In the genomic region with DNA sequence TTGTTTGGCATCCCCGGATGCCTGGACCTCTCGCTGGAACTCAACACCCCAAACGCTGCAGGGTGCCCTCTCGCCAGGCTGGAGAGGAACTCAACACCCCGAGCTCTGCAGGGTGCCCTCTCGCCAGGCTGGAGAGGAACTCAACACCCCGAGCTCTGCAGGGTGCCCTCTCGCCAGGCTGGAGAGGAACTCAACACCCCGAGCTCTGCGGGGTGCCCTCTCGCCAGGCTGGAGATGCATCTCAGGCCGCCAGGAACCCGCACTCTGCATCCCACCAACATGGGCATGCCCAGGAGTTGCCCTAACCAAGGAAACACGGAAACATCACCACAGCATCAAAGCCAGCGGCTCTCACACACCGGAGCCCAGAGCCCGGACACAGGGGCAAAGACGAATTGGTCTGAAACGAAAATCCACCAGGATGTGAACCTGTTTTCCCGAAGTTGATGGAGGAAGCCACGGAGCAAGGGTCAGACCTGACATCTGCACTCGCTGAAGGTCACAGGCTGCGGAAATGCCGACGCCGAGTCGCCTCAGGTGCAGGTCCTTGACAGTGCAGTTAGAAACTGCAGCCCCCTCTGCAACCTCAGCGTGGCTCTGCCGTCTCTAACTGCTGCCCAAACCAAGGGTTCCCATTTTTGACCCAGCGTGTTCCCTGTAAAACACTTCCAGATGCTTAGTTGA, we compare ENCODE assay signal across 16 cellular contexts. TPM values are rescaled to one million over a fixed set of nuclear protein-coding genes. Genes with fewer than 3 reads are reported as not detected.
"Had no signal": no experiment of that assay in that cellular context is flagged by ENCODE, and none has a peak within 500 bp of the region (broad histone marks: within the 10 kb centered on the region; RNA-seq: fewer than 3 reads in every experiment).

No MANE protein-coding gene starts in this region.

- H3K4me3 ChIP-seq: coronary artery, left lung, thoracic aorta had no signal

- H3K9me3 ChIP-seq: left lung, thoracic aorta had no signal

- H3K4me1 ChIP-seq: left lung had no signal

- H3K4me3 Mint-ChIP-seq: activated B cell treated with CpG ODN at 0.5 μM for 24 hours; activated CD4-positive, alpha-beta T cell treated with anti-CD3 and anti-CD28 coated beads, Interleukin-2, amount 10 ng/mL, durations not matched to agents 7 days and 5 days; activated naive CD4-positive, alpha-beta T cell treated with anti-CD3 and anti-CD28 coated beads, Interleukin-2, amount 10 ng/mL, durations not matched to agents 7 days and 5 days; memory B cell; nephron; stimulated activated naive CD8-positive, alpha-beta T cell treated with anti-CD3 and anti-CD28 coated beads, Interleukin-15, amount 100 ng/mL, for 72 hours had no signal

- DNase-seq: activated B cell treated with CpG ODN at 0.5 μM for 24 hours; activated CD4-positive, alpha-beta T cell treated with anti-CD3 and anti-CD28 coated beads, Interleukin-2, amount 10 ng/mL, durations not matched to agents 7 days and 5 days; activated naive CD4-positive, alpha-beta T cell treated with anti-CD3 and anti-CD28 coated beads, Interleukin-2, amount 10 ng/mL, durations not matched to agents 7 days and 5 days; central memory CD4-positive, alpha-beta T cell; effector CD8-positive, alpha-beta T cell; foreskin melanocyte; head of caudate nucleus; stimulated activated CD4-positive, alpha-beta T cell treated with anti-CD3 and anti-CD28 coated beads, Interleukin-4, amount 100 ng/mL, for 1 hour; stimulated activated CD8-positive, alpha-beta memory T cell treated with anti-CD3 and anti-CD28 coated beads, Interleukin-4, amount 100 ng/mL, for 48 hours; stimulated activated naive CD8-positive, alpha-beta T cell treated with anti-CD3 and anti-CD28 coated beads, Interleukin-15, amount 100 ng/mL, for 72 hours had no signal

- H3K27ac Mint-ChIP-seq: activated CD4-positive, alpha-beta T cell treated with anti-CD3 and anti-CD28 coated beads, Interleukin-2, amount 10 ng/mL, durations not matched to agents 7 days and 5 days; activated naive CD4-positive, alpha-beta T cell treated with anti-CD3 and anti-CD28 coated beads, Interleukin-2, amount 10 ng/mL, durations not matched to agents 7 days and 5 days; activated T-helper 2 cell treated with anti-CD3 and anti-CD28 coated beads, Interferon-gamma antibody, Interleukin-2, Interleukin-4, amounts not matched to agents 10 μg/mL and 5 μg/mL and 100 μg/mL, durations not matched to agents 14 hours and 24 hours and 36 hours; memory B cell; nephron; stimulated activated naive CD8-positive, alpha-beta T cell treated with anti-CD3 and anti-CD28 coated beads, Interleukin-15, amount 100 ng/mL, for 72 hours had no signal

- H3K36me3 ChIP-seq: left lung, thoracic aorta had no signal

- H3K36me3 Mint-ChIP-seq: activated naive CD4-positive, alpha-beta T cell treated with anti-CD3 and anti-CD28 coated beads, Interleukin-2, amount 10 ng/mL, durations not matched to agents 7 days and 5 days; memory B cell had no signal

- H3K27me3 Mint-ChIP-seq: activated CD4-positive, alpha-beta T cell treated with anti-CD3 and anti-CD28 coated beads, Interleukin-2, amount 10 ng/mL, durations not matched to agents 7 days and 5 days; stimulated activated naive CD8-positive, alpha-beta T cell treated with anti-CD3 and anti-CD28 coated beads, Interleukin-15, amount 100 ng/mL, for 72 hours had no signal

- ATAC-seq: left lung; stimulated activated naive CD8-positive, alpha-beta T cell treated with anti-CD3 and anti-CD28 coated beads, Interleukin-15, amount 100 ng/mL, for 72 hours had no signal

- H3K9me3 Mint-ChIP-seq: activated B cell treated with CpG ODN at 0.5 μM for 24 hours; activated CD4-positive, alpha-beta T cell treated with anti-CD3 and anti-CD28 coated beads, Interleukin-2, amount 10 ng/mL, durations not matched to agents 7 days and 5 days; activated naive CD4-positive, alpha-beta T cell treated with anti-CD3 and anti-CD28 coated beads, Interleukin-2, amount 10 ng/mL, durations not matched to agents 7 days and 5 days; activated T-helper 2 cell treated with anti-CD3 and anti-CD28 coated beads, Interferon-gamma antibody, Interleukin-2, Interleukin-4, amounts not matched to agents 10 μg/mL and 5 μg/mL and 100 μg/mL, durations not matched to agents 14 hours and 24 hours and 36 hours; memory B cell; stimulated activated naive CD8-positive, alpha-beta T cell treated with anti-CD3 and anti-CD28 coated beads, Interleukin-15, amount 100 ng/mL, for 72 hours had no signal

- H3K4me1 Mint-ChIP-seq: activated B cell treated with CpG ODN at 0.5 μM for 24 hours; activated CD4-positive, alpha-beta T cell treated with anti-CD3 and anti-CD28 coated beads, Interleukin-2, amount 10 ng/mL, durations not matched to agents 7 days and 5 days; activated naive CD4-positive, alpha-beta T cell treated with anti-CD3 and anti-CD28 coated beads, Interleukin-2, amount 10 ng/mL, durations not matched to agents 7 days and 5 days; memory B cell; stimulated activated naive CD8-positive, alpha-beta T cell treated with anti-CD3 and anti-CD28 coated beads, Interleukin-15, amount 100 ng/mL, for 72 hours had no signal

- H3K27ac ChIP-seq: coronary artery, left lung, thoracic aorta had no signal

RNA-seq across cellular contexts. Expression of a gene that starts 37.5 kb away (rescaled TPM):
- total RNA-seq: activated T-helper 2 cell treated with anti-CD3 and anti-CD28 coated beads, Interferon-gamma antibody, Interleukin-2, Interleukin-4, amounts not matched to agents 10 μg/mL and 5 μg/mL and 100 μg/mL, durations not matched to agents 14 hours and 24 hours and 36 hours had no signal
